ENCODE assay signal across 25 cellular contexts in the genomic region with DNA sequence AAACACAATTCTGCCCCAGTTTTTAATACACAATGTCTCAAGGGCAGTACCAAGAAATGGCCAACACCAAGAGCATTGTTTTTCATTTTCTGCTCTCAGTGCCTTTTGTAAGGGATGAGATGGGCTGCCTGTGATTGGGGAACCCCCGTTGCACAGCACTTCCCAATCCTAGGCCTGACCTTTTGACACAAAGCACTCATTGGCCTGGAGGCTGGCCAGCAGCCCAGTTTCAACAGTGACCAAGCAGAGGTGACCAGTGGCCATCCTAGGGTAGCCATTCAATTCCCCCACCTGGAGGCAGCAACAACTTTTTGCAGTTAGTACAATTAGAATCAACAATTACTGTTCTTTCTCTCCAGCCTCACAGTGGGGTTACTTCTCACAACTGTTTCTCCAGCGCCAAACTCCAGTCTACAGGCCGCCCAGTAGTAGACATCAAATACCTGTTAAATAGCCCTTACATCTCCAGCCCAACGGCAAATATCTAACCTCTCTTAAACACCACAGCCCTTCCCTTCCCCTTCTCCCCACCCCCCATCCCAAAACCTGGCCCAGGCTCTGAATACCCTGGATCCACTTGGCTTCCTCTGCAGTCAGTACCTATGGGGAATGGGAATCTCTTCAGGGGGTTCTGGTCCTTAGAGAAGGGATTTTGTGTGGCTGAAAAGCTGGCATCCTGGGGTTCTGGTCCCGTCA. TPM values are rescaled to one million over a fixed set of nuclear protein-coding genes. Genes with fewer than 3 reads are reported as not detected.
"Had no signal": no experiment of that assay in that cellular context is flagged by ENCODE, and none has a peak within 500 bp of the region (broad histone marks: within the 10 kb centered on the region; RNA-seq: fewer than 3 reads in every experiment).

No MANE protein-coding gene starts in this region.

- H3K36me3 Mint-ChIP-seq: activated naive CD4-positive, alpha-beta T cell treated with anti-CD3 and anti-CD28 coated beads, Interleukin-2, amount 10 ng/mL, durations not matched to agents 7 days and 5 days; natural killer cell treated with Interleukin-12 subunit alpha and Interleukin-12 subunit beta and Interleukin-15 and Interleukin-18, amount 100 ng/mL, for 72 hours; type B pancreatic cell had no signal

- H3K27me3 ChIP-seq: breast epithelium, right atrium auricular region, suprapubic skin had no signal

- H3K9me3 ChIP-seq: ascending aorta, breast epithelium, left lung, right atrium auricular region, suprapubic skin had no signal

- H3K27ac Mint-ChIP-seq: activated naive CD4-positive, alpha-beta T cell treated with anti-CD3 and anti-CD28 coated beads, Interleukin-2, amount 10 ng/mL, durations not matched to agents 7 days and 5 days; activated T-helper 17 cell treated with anti-CD3 and anti-CD28 coated beads, Interleukin-2, amount 50 U/mL, for 72 hours; memory B cell; natural killer cell treated with Interleukin-12 subunit alpha and Interleukin-12 subunit beta and Interleukin-15 and Interleukin-18, amount 100 ng/mL, for 72 hours; progenitor cell of endocrine pancreas; stimulated activated naive CD8-positive, alpha-beta T cell treated with anti-CD3 and anti-CD28 coated beads, Interleukin-15, Interleukin-2, amounts not matched to agents 100 ng/mL and 50 ng/mL, for 24 hours; type B pancreatic cell had no signal

- H3K4me3 ChIP-seq: ascending aorta, breast epithelium, dorsolateral prefrontal cortex, left lung, right atrium auricular region, suprapubic skin had no signal

- DNase-seq: activated CD4-positive, CD25-positive, alpha-beta regulatory T cell treated with anti-CD3 and anti-CD28 coated beads, Interleukin-2, amount 50 U/mL, for 72 hours; activated naive CD4-positive, alpha-beta T cell treated with anti-CD3 and anti-CD28 coated beads, Interleukin-2, amount 10 ng/mL, durations not matched to agents 7 days and 5 days; activated T-cell treated with anti-CD3 and anti-CD28 coated beads for 4 hours; dorsolateral prefrontal cortex; hypothalamus; left lung; nucleus accumbens; small intestine; T-helper 1 cell; T1000 had no signal

- H3K4me1 ChIP-seq: breast epithelium, suprapubic skin had no signal

- H3K36me3 ChIP-seq: ascending aorta, breast epithelium, left lung, right atrium auricular region, suprapubic skin had no signal

- H3K4me1 Mint-ChIP-seq: activated T-helper 17 cell treated with anti-CD3 and anti-CD28 coated beads, Interleukin-2, amount 50 U/mL, for 72 hours; memory B cell had no signal

- H3K4me3 Mint-ChIP-seq: activated naive CD4-positive, alpha-beta T cell treated with anti-CD3 and anti-CD28 coated beads, Interleukin-2, amount 10 ng/mL, durations not matched to agents 7 days and 5 days; activated T-helper 17 cell treated with anti-CD3 and anti-CD28 coated beads, Interleukin-2, amount 50 U/mL, for 72 hours; memory B cell; natural killer cell treated with Interleukin-12 subunit alpha and Interleukin-12 subunit beta and Interleukin-15 and Interleukin-18, amount 100 ng/mL, for 72 hours; stimulated activated naive CD8-positive, alpha-beta T cell treated with anti-CD3 and anti-CD28 coated beads, Interleukin-15, Interleukin-2, amounts not matched to agents 100 ng/mL and 50 ng/mL, for 24 hours; type B pancreatic cell had no signal

- H3K9me3 Mint-ChIP-seq: activated naive CD4-positive, alpha-beta T cell treated with anti-CD3 and anti-CD28 coated beads, Interleukin-2, amount 10 ng/mL, durations not matched to agents 7 days and 5 days; activated T-helper 17 cell treated with anti-CD3 and anti-CD28 coated beads, Interleukin-2, amount 50 U/mL, for 72 hours; natural killer cell treated with Interleukin-12 subunit alpha and Interleukin-12 subunit beta and Interleukin-15 and Interleukin-18, amount 100 ng/mL, for 72 hours; stimulated activated naive CD8-positive, alpha-beta T cell treated with anti-CD3 and anti-CD28 coated beads, Interleukin-15, Interleukin-2, amounts not matched to agents 100 ng/mL and 50 ng/mL, for 24 hours had no signal

- ATAC-seq: activated T-helper 17 cell treated with anti-CD3 and anti-CD28 coated beads, Interleukin-2, amount 50 U/mL, for 72 hours; left lung; natural killer cell treated with Interleukin-12 subunit alpha and Interleukin-12 subunit beta and Interleukin-15 and Interleukin-18, amount 100 ng/mL, for 72 hours; SK-N-SH treated with all-trans-retinoic acid at 6 μM for 48 hours had no signal

- H3K27ac ChIP-seq: ascending aorta, breast epithelium, dorsolateral prefrontal cortex, left lung, right atrium auricular region, suprapubic skin had no signal

RNA-seq across cellular contexts. Expression of a gene that starts 8.9 kb away (rescaled TPM):
- total RNA-seq: activated CD8-positive, alpha-beta memory T cell treated with anti-CD3 and anti-CD28 coated beads for 36 hours; activated T-helper 17 cell treated with anti-CD3 and anti-CD28 coated beads, Interleukin-2, amount 50 U/mL, for 72 hours; ascending aorta; natural killer cell treated with Interleukin-12 subunit alpha and Interleukin-12 subunit beta and Interleukin-15 and Interleukin-18, amount 100 ng/mL, for 72 hours; progenitor cell of endocrine pancreas had no signal

RNA-seq across cellular contexts. Expression of a gene that starts 37.3 kb away (rescaled TPM):
- total RNA-seq: activated CD8-positive, alpha-beta memory T cell treated with anti-CD3 and anti-CD28 coated beads for 36 hours; activated T-helper 17 cell treated with anti-CD3 and anti-CD28 coated beads, Interleukin-2, amount 50 U/mL, for 72 hours; ascending aorta; breast epithelium; glomerular endothelial cell; left lung; natural killer cell treated with Interleukin-12 subunit alpha and Interleukin-12 subunit beta and Interleukin-15 and Interleukin-18, amount 100 ng/mL, for 72 hours; progenitor cell of endocrine pancreas; right atrium auricular region had no signal
- polyA plus RNA-seq: esophagus, keratinocyte, small intestine had no signal
